Comparison of ENCODE assay signal across 16 cellular contexts in the genomic region with DNA sequence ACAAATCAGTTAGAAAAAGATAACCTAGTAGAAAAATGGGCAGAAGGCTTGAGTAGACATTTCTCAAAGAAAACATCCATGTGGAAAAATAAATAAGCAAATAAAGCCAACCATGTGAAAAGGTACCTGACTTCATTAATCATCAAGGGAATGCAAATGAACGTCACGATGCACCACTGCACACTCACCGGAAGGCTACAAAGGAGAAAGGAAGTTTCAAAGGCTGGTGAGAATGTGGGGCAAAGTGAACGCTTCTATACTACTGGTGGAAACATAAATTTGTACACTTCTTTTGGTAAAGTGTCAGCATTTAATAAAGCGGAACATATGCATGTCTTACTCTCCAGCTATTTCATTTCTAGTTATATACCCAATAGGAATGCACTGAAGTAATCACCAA.
"Had no signal": no experiment of that assay in that cellular context is flagged by ENCODE, and none has a peak within 500 bp of the region (broad histone marks: within the 10 kb centered on the region; RNA-seq: fewer than 3 reads in every experiment).

No MANE protein-coding gene starts in this region.

- H3K4me3 ChIP-seq: cardiac muscle cell, dorsolateral prefrontal cortex, right atrium auricular region, tibial artery had no signal

- DNase-seq: activated CD4-positive, alpha-beta memory T cell treated with anti-CD3 and anti-CD28 coated beads, Interleukin-2, amount 10 ng/mL, durations not matched to agents 7 days and 5 days; activated CD4-positive, alpha-beta T cell treated with anti-CD3 and anti-CD28 coated beads for 4 hours; activated effector memory CD4-positive, alpha-beta T cell treated with Interleukin-2 at 50 U/mL for 16 hours; activated naive CD4-positive, alpha-beta T cell treated with anti-CD3 and anti-CD28 coated beads, Interleukin-2, amount 50 U/mL, for 16 hours; activated T-cell treated with anti-CD3 and anti-CD28 coated beads, Interleukin-2, amount 50 U/mL, for 24 hours; dorsolateral prefrontal cortex; erythroblast; nephron progenitor cell; occipital lobe; stimulated activated CD4-positive, alpha-beta T cell treated with anti-CD3 and anti-CD28 coated beads, Interleukin-15, amount 100 ng/mL, for 24 hours; stimulated activated CD4-positive, alpha-beta T cell treated with anti-CD3 and anti-CD28 coated beads, Interleukin-4, amount 100 ng/mL, for 1 hour; stimulated activated naive CD4-positive, alpha-beta T cell; tibial artery; WERI-Rb-1 had no signal

- H3K36me3 ChIP-seq: cardiac muscle cell, right atrium auricular region, tibial artery, WERI-Rb-1 had no signal

- H3K4me1 ChIP-seq: right atrium auricular region had no signal

- H3K27ac ChIP-seq: cardiac muscle cell, dorsolateral prefrontal cortex, right atrium auricular region, tibial artery, WERI-Rb-1 had no signal

- H3K27me3 ChIP-seq: cardiac muscle cell, dorsolateral prefrontal cortex, right atrium auricular region, tibial artery had no signal
